8 cellular contexts compared by ENCODE assay signal in the genomic region with DNA sequence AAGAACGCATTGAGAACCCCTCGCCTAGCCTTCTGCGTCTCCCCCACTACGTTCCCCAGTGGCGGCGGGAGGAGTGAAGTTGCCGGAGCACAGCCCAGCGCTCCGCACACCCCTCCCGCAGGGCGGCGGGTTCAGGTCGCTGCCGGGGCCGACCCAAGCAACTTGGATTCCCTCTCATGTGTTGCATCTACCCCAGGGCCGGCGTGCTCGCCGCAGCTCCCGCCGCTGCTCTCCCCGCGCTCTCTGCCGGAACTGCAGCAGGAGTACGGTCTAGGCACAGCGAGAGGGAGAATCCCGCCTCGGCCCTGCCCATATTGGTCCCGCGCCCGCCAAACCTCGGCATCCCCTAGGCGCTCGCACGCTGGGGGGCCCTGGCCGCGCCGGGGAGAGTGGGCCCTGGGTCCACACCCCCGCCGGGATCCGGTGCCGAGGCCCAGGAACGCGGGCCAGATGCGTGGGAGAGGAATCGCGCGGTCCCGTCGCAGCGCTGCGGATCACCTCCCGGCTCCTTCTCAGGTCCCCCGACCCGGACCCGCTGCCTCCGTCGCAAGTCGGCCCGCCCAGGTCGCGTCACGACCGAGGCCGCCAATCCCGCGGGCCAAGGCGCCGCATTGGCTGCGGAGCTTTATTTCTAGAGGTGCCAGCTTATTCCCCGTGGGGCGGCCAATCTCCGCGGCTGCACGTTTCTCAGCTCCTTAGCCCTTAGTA. TPM values are rescaled to one million over a fixed set of nuclear protein-coding genes. Genes with fewer than 3 reads are reported as not detected.
DNase-seq lines count a peak whose midpoint lies in the region; ATAC-seq and TF ChIP-seq lines count a peak whose summit lies in the region.

No MANE protein-coding gene starts in this region.

- no peaks in the 10 kb centered on the region for H3F3A ChIP-seq in neural cell (ENCODE audit: insufficient read depth, low read length, poor library complexity, severe bottlenecking)

- ATAC-seq in GM21447 (IDR thresholded peaks at IDR 0.05; ENCODE audit: unreplicated experiment), result peak; percentile 27
- ATAC-seq in stimulated activated naive CD8-positive, alpha-beta T cell treated with anti-CD3 and anti-CD28 coated beads, Interleukin-15, amount 100 ng/mL, for 72 hours, result peak; percentile 57

- peak overlapping the region; percentile 21 for H2AFZ ChIP-seq in neural cell (ENCODE audit: low read depth, low read length)

- WGBS in HUES64, result under 1% methylated on average over 75 of the region's 75 CpGs

- H3K4me1 ChIP-seq in HUES64 (ENCODE audit: insufficient read depth, low read length) (0 out of 2 replicates have a peak, but pooled peaks cover 4% of the 10 kb centered on the region), Peyer's patch (peaks cover 0 to 31% (median 0%) of the 10 kb centered on the region in 4 donors)

- H3K27me3 ChIP-seq in HUES64 (ENCODE audit: insufficient read depth, low read length), result peaks cover 46% of the 10 kb centered on the region
- H3K27me3 ChIP-seq in Peyer's patch, result no peaks in the 10 kb centered on the region
- H3K27me3 ChIP-seq in neural cell (ENCODE audit: insufficient read depth, low read depth, low read length), result peaks cover 39% of the 10 kb centered on the region

- TF ChIP-seq CTCF in Peyer's patch (IDR thresholded peaks at IDR 0.05) (peak in 2 of 6 experiments; percentile 1 to 3), fibroblast of the aortic adventitia (IDR thresholded peaks at IDR 0.05; ENCODE audit: insufficient read depth, low read length) (peak; percentile 1), neural cell (IDR thresholded peaks at IDR 0.05; ENCODE audit: poor library complexity, severe bottlenecking) (no peak)

- H3K36me3 ChIP-seq in HUES64 (ENCODE audit: insufficient read depth, low read length), result peaks cover 13% of the 10 kb centered on the region
- H3K36me3 ChIP-seq in Peyer's patch, result no peaks in the 10 kb centered on the region
- H3K36me3 ChIP-seq in neural cell (ENCODE audit: insufficient read depth, low read length), result no peaks in the 10 kb centered on the region

- no peaks in the 10 kb centered on the region for H3K27me3 Mint-ChIP-seq in stimulated activated naive CD8-positive, alpha-beta T cell treated with anti-CD3 and anti-CD28 coated beads, Interleukin-15, amount 100 ng/mL, for 72 hours

- TF ChIP-seq RAD21 in neural cell (conservative IDR thresholded peaks at IDR 0.05), result no peak

- no peaks in the 10 kb centered on the region for H3K79me2 ChIP-seq in neural cell (replicated peaks; ENCODE audit: insufficient read depth, low read length)

- no peak for TF ChIP-seq EP300 in neural cell (conservative IDR thresholded peaks at IDR 0.05; ENCODE audit: poor library complexity, severe bottlenecking)

- H4K20me1 ChIP-seq in neural cell (ENCODE audit: insufficient read depth), result no peaks in the 10 kb centered on the region

- peak; percentile 76 to 92 for TF ChIP-seq POLR2A in Peyer's patch (IDR thresholded peaks at IDR 0.05)

- H3K9ac ChIP-seq in HUES64 (ENCODE audit: low read depth, low read length) (peak overlapping the region; percentile 84), neural cell (ENCODE audit: low read length) (peak overlapping the region; percentile 62)

- H3K27ac Mint-ChIP-seq in stimulated activated naive CD8-positive, alpha-beta T cell treated with anti-CD3 and anti-CD28 coated beads, Interleukin-15, amount 100 ng/mL, for 72 hours, result peak overlapping the region; percentile 99

- H3K4me2 ChIP-seq in neural cell (ENCODE audit: low read length), result peak overlapping the region; percentile 92

- no peaks in the 10 kb centered on the region for H3K9me3 ChIP-seq in HUES64 (ENCODE audit: insufficient read depth, low read depth, low read length)
- H3K9me3 ChIP-seq in Peyer's patch, result no peaks in the 10 kb centered on the region
- no peaks in the 10 kb centered on the region for H3K9me3 ChIP-seq in neural cell (ENCODE audit: low read length)

- H3K9me3 Mint-ChIP-seq in stimulated activated naive CD8-positive, alpha-beta T cell treated with anti-CD3 and anti-CD28 coated beads, Interleukin-15, amount 100 ng/mL, for 72 hours, result no peaks in the 10 kb centered on the region

- H3K4me1 Mint-ChIP-seq in stimulated activated naive CD8-positive, alpha-beta T cell treated with anti-CD3 and anti-CD28 coated beads, Interleukin-15, amount 100 ng/mL, for 72 hours, result peaks cover 10% of the 10 kb centered on the region

- peak overlapping the region; percentile 99 to 100 for H3K4me3 Mint-ChIP-seq in stimulated activated naive CD8-positive, alpha-beta T cell treated with anti-CD3 and anti-CD28 coated beads, Interleukin-15, amount 100 ng/mL, for 72 hours

- no peaks in the 10 kb centered on the region for H3K9me2 ChIP-seq in neural cell (ENCODE audit: insufficient read depth, low read length)

- DNase-seq in DMS 273 treated with DMSO at 0.1 percent for 48 hours (lab: John Stamatoyannopoulos, UW), result peak; percentile 81
- DNase-seq in Peyer's patch, result peak; percentile 89 to 95 (median 92)
- peak; percentile 76 for DNase-seq in activated effector memory CD4-positive, alpha-beta T cell treated with Interleukin-2 at 50 U/mL for 16 hours
- peak; percentile 62 for DNase-seq in fibroblast of the aortic adventitia (ENCODE audit: low read depth)
- DNase-seq in stimulated activated naive CD8-positive, alpha-beta T cell treated with anti-CD3 and anti-CD28 coated beads, Interleukin-15, amount 100 ng/mL, for 72 hours, result peak; percentile 80 to 84

- peak overlapping the region; percentile 85 for H3K4me3 ChIP-seq in HUES64 (ENCODE audit: low read length)
- H3K4me3 ChIP-seq in Peyer's patch, result peak overlapping the region; percentile 75 to 98 (median 82)
- peak overlapping the region; percentile 92 for H3K4me3 ChIP-seq in fibroblast of the aortic adventitia (ENCODE audit: low read depth, low read length)
- peak overlapping the region; percentile 97 for H3K4me3 ChIP-seq in neural cell (ENCODE audit: low read length)

- H3K27ac ChIP-seq in HUES64 (ENCODE audit: low read depth, low read length) (0 out of 2 replicates have a peak overlapping the region, but pooled peaks have one; percentile 45), Peyer's patch (peak overlapping the region; percentile 73 to 96 (median 85)), neural cell (ENCODE audit: low read length) (no peak overlapping the region)

TF ChIP-seq in neural cell, 6 proteins besides CTCF, POLR2A, EP300 and RAD21:
- no peak for TF ChIP-seq MXI1 (conservative IDR thresholded peaks at IDR 0.05; ENCODE audit: poor library complexity, severe bottlenecking)
- TF ChIP-seq TAF1 (IDR thresholded peaks at IDR 0.05; ENCODE audit: low read depth), result peak; percentile 4
- TF ChIP-seq SMC3 (conservative IDR thresholded peaks at IDR 0.05; ENCODE audit: poor library complexity), result no peak
- TF ChIP-seq, protein P1, sequence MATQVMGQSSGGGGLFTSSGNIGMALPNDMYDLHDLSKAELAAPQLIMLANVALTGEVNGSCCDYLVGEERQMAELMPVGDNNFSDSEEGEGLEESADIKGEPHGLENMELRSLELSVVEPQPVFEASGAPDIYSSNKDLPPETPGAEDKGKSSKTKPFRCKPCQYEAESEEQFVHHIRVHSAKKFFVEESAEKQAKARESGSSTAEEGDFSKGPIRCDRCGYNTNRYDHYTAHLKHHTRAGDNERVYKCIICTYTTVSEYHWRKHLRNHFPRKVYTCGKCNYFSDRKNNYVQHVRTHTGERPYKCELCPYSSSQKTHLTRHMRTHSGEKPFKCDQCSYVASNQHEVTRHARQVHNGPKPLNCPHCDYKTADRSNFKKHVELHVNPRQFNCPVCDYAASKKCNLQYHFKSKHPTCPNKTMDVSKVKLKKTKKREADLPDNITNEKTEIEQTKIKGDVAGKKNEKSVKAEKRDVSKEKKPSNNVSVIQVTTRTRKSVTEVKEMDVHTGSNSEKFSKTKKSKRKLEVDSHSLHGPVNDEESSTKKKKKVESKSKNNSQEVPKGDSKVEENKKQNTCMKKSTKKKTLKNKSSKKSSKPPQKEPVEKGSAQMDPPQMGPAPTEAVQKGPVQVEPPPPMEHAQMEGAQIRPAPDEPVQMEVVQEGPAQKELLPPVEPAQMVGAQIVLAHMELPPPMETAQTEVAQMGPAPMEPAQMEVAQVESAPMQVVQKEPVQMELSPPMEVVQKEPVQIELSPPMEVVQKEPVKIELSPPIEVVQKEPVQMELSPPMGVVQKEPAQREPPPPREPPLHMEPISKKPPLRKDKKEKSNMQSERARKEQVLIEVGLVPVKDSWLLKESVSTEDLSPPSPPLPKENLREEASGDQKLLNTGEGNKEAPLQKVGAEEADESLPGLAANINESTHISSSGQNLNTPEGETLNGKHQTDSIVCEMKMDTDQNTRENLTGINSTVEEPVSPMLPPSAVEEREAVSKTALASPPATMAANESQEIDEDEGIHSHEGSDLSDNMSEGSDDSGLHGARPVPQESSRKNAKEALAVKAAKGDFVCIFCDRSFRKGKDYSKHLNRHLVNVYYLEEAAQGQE (IDR thresholded peaks at IDR 0.05; ENCODE audit: borderline replicate concordance), result no peak
- TF ChIP-seq EZH2 (IDR thresholded peaks at IDR 0.05; ENCODE audit: borderline replicate concordance, insufficient read depth, low read length, poor library complexity, severe bottlenecking), result no peak
- TF ChIP-seq POLR2AphosphoS5 (IDR thresholded peaks at IDR 0.05), result peak; percentile 70

RNA-seq across cellular contexts. Expression of a gene that starts 0.6 kb away (rescaled TPM):
- 17.7 TPM for polyA plus RNA-seq in HUES64 (2013, experiment 1 of 2)
- polyA plus RNA-seq in HUES64 (2013, experiment 2 of 2), result 21.9 TPM
- total RNA-seq in Peyer's patch (10 to 100 TPM; 29.0 to 88.3 (median 43.6) TPM), fibroblast of the aortic adventitia (ENCODE audit: low replicate concordance) (47.8 and 57.7 TPM in 2 replicates)
- polyA plus RNA-seq in neural cell, result 3.7 and 5.9 TPM in 2 replicates
- 0.97 and 1.9 TPM in 2 replicates for polyA minus RNA-seq in neural cell
